In genomic region chr11:8273281-8273680, GRCh38 we compare ENCODE assay signal across 2 cellular contexts.
TF ChIP-seq lines count a peak whose summit lies in the region.

No MANE protein-coding gene starts in this region.

TF ChIP-seq in IMR-90, 13 proteins besides CTCF, POLR2A, EP300 and RAD21:
- no peak for TF ChIP-seq SMC3 (IDR thresholded peaks at IDR 0.05; ENCODE audit: low read depth, low read length)

TF ChIP-seq in K562, 482 proteins besides CTCF, POLR2A, EP300 and RAD21:
- TF ChIP-seq ZNF224 (CRISPR knock-in tag; IDR thresholded peaks at IDR 0.05) (no peak), ZNF316 (IDR thresholded peaks at IDR 0.05) (peak; percentile 30; the same call in 1 of the 2 replicates), FOSL1 (tag; conservative IDR thresholded peaks at IDR 0.05) (0 out of 2 replicates have a peak, but pooled peaks have one; percentile 22), PRMT5 (CRISPR knock-in tag; IDR thresholded peaks at IDR 0.05) (no peak), ZNF511 (CRISPR knock-in tag; IDR thresholded peaks at IDR 0.05) (no peak), C11orf30 (IDR thresholded peaks at IDR 0.05; ENCODE audit: low read depth) (0 out of 2 replicates have a peak, but pooled peaks have one; percentile 24), JUND (IDR thresholded peaks at IDR 0.05; ENCODE audit: borderline replicate concordance, low read depth, low read length) (no peak), JUND (tag; IDR thresholded peaks at IDR 0.05; ENCODE audit: borderline replicate concordance, low read depth, low read length) (peak; percentile 21; the same call in 1 of the 3 replicates), ZNF766 (CRISPR knock-in tag; conservative IDR thresholded peaks at IDR 0.05) (peak; percentile 52; the same call in 1 of the 2 replicates), TEAD1 (CRISPR knock-in tag; IDR thresholded peaks at IDR 0.05) (no peak), ARHGAP35 (IDR thresholded peaks at IDR 0.05; ENCODE audit: partially characterized antibody) (no peak), NCOA2 (IDR thresholded peaks at IDR 0.05; ENCODE audit: partially characterized antibody in 2 of 2) (no peak), CREB5 (CRISPR knock-in tag; IDR thresholded peaks at IDR 0.05) (no peak)
